In the genomic region with DNA sequence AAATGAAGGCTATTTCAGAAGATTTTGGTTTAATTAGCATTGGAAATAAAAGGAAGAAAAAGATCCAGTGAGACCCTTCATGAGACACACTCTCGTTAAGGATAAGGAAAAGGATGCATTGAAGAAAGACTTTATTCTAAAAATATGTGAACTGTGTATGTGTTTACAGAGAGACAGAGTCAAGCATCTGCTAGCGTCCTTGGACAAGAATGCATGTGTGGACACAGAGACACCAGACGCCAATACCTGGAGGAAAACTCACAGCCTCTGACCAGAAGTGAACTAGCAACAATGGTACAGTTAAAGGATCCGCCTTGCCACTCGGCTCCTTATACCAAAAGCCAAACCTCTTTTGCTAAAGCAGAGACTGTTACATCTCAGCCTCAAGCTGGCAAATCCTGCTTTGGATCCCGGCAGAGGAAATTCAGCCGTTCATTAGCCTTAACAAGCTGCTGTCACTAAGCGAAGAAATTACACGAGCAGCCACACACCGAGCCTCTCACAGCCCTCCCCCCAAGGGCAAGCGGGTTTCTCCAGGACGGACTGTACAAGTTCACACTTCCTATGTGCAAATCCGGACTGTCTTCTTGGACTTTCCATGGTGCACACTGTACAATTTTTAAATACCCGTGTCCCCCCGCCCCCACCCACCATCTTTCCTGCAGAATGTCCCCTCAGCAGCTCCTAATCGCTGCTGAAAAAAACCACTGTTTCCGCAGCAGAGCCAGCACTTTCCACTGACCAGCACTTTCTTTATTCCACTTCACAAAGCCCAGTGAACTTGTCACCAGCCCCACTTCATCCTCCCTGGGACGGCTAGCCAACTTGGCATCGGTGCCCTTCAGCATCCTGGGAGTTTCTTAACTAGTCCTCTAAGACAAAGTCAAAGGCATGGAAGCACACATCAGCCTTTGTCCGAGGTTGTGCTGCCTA, we compare ENCODE assay signal across 8 cellular contexts. TPM values are rescaled to one million over a fixed set of nuclear protein-coding genes. Genes with fewer than 3 reads are reported as not detected.
A peak's percentile ranks its signal among the peaks of the same experiment; 100 is the strongest.
DNase-seq lines count a peak whose midpoint lies in the region; ATAC-seq and TF ChIP-seq lines count a peak whose summit lies in the region.

No MANE protein-coding gene starts in this region.

- H3K27me3 ChIP-seq in colonic mucosa (no peaks in the 10 kb centered on the region), left lung (no peaks in the 10 kb centered on the region)

- no peaks in the 10 kb centered on the region for H3K4me1 ChIP-seq in colonic mucosa
- peaks cover 16 to 56% of the 10 kb centered on the region in 2 donors for H3K4me1 ChIP-seq in left lung

- H3K36me3 ChIP-seq in colonic mucosa (no peaks in the 10 kb centered on the region), left lung (no peaks in the 10 kb centered on the region)

- H3K27ac ChIP-seq in colonic mucosa (peak overlapping the region; percentile 83), left lung (peak overlapping the region; percentile 100)

- peak; percentile 38 for DNase-seq in SIG-M5 treated with dmso at 0.1 percent for 504 hours (lab: John Stamatoyannopoulos, UW; ENCODE audit: unreplicated experiment)
- no peak for DNase-seq in SIG-M5 (lab: John Stamatoyannopoulos, UW)
- DNase-seq in RPMI8226, result peak; percentile 58
- peak; percentile 53 for DNase-seq in colonic mucosa
- peak; percentile 67 to 83 for DNase-seq in left lung
- peak; percentile 41 for DNase-seq in stimulated activated CD8-positive, alpha-beta memory T cell treated with anti-CD3 and anti-CD28 coated beads, Interleukin-4, amount 100 ng/mL, for 48 hours
- no peak for DNase-seq in KG1 (lab: John Stamatoyannopoulos, UW)

- H3K9me3 ChIP-seq in colonic mucosa (no peaks in the 10 kb centered on the region), left lung (no peaks in the 10 kb centered on the region)

- peak overlapping the region; percentile 60 to 86 for H3K9ac ChIP-seq in colonic mucosa (ENCODE audit: low read depth in 2 of 2, low read length in 2 of 2)

- peak; percentile 6 for ATAC-seq in left lung
- ATAC-seq in HG02610 (IDR thresholded peaks at IDR 0.05; ENCODE audit: unreplicated experiment), result no peak

- intact Hi-C loops in colonic mucosa (cut with DNase I) (no loop called here), left lung (cut with DNase I) (loop anchor here in 1 of 2 donors (10.0 kb wide), 1 partner anchor 179 kb away; no protein-coding TSS in a partner anchor)

- no peak for TF ChIP-seq CTCF in colonic mucosa (IDR thresholded peaks at IDR 0.05)
- TF ChIP-seq CTCF in left lung (IDR thresholded peaks at IDR 0.05), result no peak

- H3K4me3 ChIP-seq in colonic mucosa, result peak overlapping the region; percentile 62
- peak overlapping the region; percentile 66 to 68 for H3K4me3 ChIP-seq in left lung

RNA-seq across cellular contexts. Expression of gene KLF7, which starts 1.7 kb away (rescaled TPM):
- 10 to 100 TPM in 1 of 2 donors, 1 to 10 TPM in 1; 4.7 to 12.9 TPM for total RNA-seq in colonic mucosa
- total RNA-seq in left lung, result 10 to 100 TPM; 31.0 to 41.8 TPM

Comparison
In these comparisons a context has a peak if more than half of its experiments do, and no peak if none do; other contexts are left out.
1. DNase-seq: peak in SIG-M5 treated with dmso at 0.1 percent for 504 hours (single experiment), RPMI8226 (single experiment), colonic mucosa (single experiment), left lung (2 of 2) and stimulated activated CD8-positive, alpha-beta memory T cell treated with anti-CD3 and anti-CD28 coated beads, Interleukin-4, amount 100 ng/mL, for 48 hours (single experiment); none in SIG-M5 (single experiment) and KG1 (single experiment).